ENCODE assay signal across 8 cellular contexts in genomic region chr12:52025301-52026172, GRCh38. TPM values are rescaled to one million over a fixed set of nuclear protein-coding genes. Genes with fewer than 3 reads are reported as not detected.
DNase-seq lines count a peak whose midpoint lies in the region; ATAC-seq and TF ChIP-seq lines count a peak whose summit lies in the region.

No MANE protein-coding gene starts in this region.

- no peaks in the 10 kb centered on the region for H3K27me3 ChIP-seq in mammary epithelial cell (ENCODE audit: insufficient read depth, low read length)

- BruUV-seq in mammary epithelial cell (replicated peaks; lab: Mats Ljungman, UMichigan), result no TSS peak

- H3K4me2 ChIP-seq in mammary epithelial cell (ENCODE audit: insufficient read depth, low read depth, low read length), result peak overlapping the region; percentile 59

- DNase-seq in Daoy (ENCODE audit: low read depth) (peak; percentile 87), NCI-H2227 (lab: John Stamatoyannopoulos, UW; ENCODE audit: unreplicated experiment) (peak; percentile 84), mammary epithelial cell (peak; percentile 78), iris pigment epithelial cell (ENCODE audit: low read depth) (peak; percentile 68), smooth muscle cell of the brain vasculature (ENCODE audit: low read depth, low spot score) (peak; percentile 67)

- H4K20me1 ChIP-seq in mammary epithelial cell (ENCODE audit: insufficient read depth, low read length), result no peaks in the 10 kb centered on the region

- TF ChIP-seq CTCF in WI38 (IDR thresholded peaks at IDR 0.05; ENCODE audit: low read depth, low read length) (peak; percentile 82), mammary epithelial cell (conservative IDR thresholded peaks at IDR 0.05 in 1 of 2, IDR thresholded peaks at IDR 0.05 in 1 of 2; ENCODE audit: extremely low read depth in 1 of 2, insufficient read depth in 1 of 2, low read depth in 1 of 2, low read length in 2 of 2) (peak; percentile 77 to 79)

- H3K4me1 ChIP-seq in mammary epithelial cell (ENCODE audit: insufficient read depth, low read length), result peaks cover 17% of the 10 kb centered on the region

- H3K27ac ChIP-seq in mammary epithelial cell (ENCODE audit: insufficient read depth, low read depth, low read length), result no peak overlapping the region

- H2AFZ ChIP-seq in mammary epithelial cell (ENCODE audit: low read depth, low read length), result peak overlapping the region; percentile 67

- no peaks in the 10 kb centered on the region for H3K79me2 ChIP-seq in mammary epithelial cell (ENCODE audit: insufficient read depth, low read length)

- H3K9ac ChIP-seq in mammary epithelial cell (ENCODE audit: insufficient read depth, low read length), result no peak overlapping the region

- H3K9me3 ChIP-seq in mammary epithelial cell (replicated peaks; ENCODE audit: insufficient read depth, low read length), result no peaks in the 10 kb centered on the region

- ATAC-seq in HG02943 (IDR thresholded peaks at IDR 0.05; ENCODE audit: low read depth, unreplicated experiment) (peak; percentile 45), HG03039 (IDR thresholded peaks at IDR 0.05; ENCODE audit: unreplicated experiment) (no peak)

- dilution Hi-C loops in mammary epithelial cell (cut with HindIII; ENCODE audit: low sequenced_read_pairs), result no loop called here

- intact Hi-C loops in mammary epithelial cell (cut with micrococcal nuclease), result loop anchor here (1.0 kb wide), 4 partner anchors 44 to 96 kb away; partner anchors contain the start of gene ATG101

- H3K36me3 ChIP-seq in mammary epithelial cell (ENCODE audit: insufficient read depth, low read length), result no peaks in the 10 kb centered on the region

- H3K4me3 ChIP-seq in WI38 (ENCODE audit: low read depth, low read length) (peak overlapping the region; percentile 55), mammary epithelial cell (replicated peaks in 1 of 3; ENCODE audit: insufficient read depth in 1 of 3, low read depth in 2 of 3, low read length in 3 of 3) (peak overlapping the region in 2 of 3 experiments; percentile 11 to 19)

- CTCF ChIA-PET in mammary epithelial cell (lab: Charles Lee; ENCODE audit: low non-redundant PET), result interaction anchor here (0.5 to 1.5 kb wide), 13 partner anchors 26 to 769 kb away, joined by 3 to 23 read pairs (median 5); partner anchors contain the start of gene NR4A1

- in situ Hi-C loops in mammary epithelial cell (cut with MboI; ENCODE audit: low sequenced_read_pairs in 2 of 2), result loop anchor here (5.0 kb wide), 2 partner anchors 57 to 92 kb away; no protein-coding TSS in a partner anchor

- 2% methylated on average over 25 of the region's 36 CpGs for WGBS in mammary epithelial cell (ENCODE audit: low coverage, missing lambda C conversion rate)

RNA-seq across cellular contexts. Expression of gene TAMALIN, which starts 18.8 kb away (rescaled TPM):
- 1.1 and 2.1 TPM in 2 replicates for total RNA-seq in Daoy (2014; rRNA removed; shearing (Covaris generic))
- total RNA-seq in mammary epithelial cell, result under 1 TPM in 1 of 2 donors, not detected in 1; 0.50 TPM
- 0.10 TPM for polyA plus RNA-seq in mammary epithelial cell
- polyA minus RNA-seq in mammary epithelial cell, result not detected

RNA-seq across cellular contexts. Expression of gene NR4A1, which starts 25.7 kb away (rescaled TPM):
- total RNA-seq in Daoy (2014; rRNA removed; shearing (Covaris generic)), result 1.1 and 5.1 TPM in 2 replicates
- total RNA-seq in mammary epithelial cell, result 1 to 10 TPM in 1 of 2 donors, under 1 TPM in 1; 0.17 to 2.4 TPM
- polyA plus RNA-seq in mammary epithelial cell, result 0.44 TPM
- polyA minus RNA-seq in mammary epithelial cell, result 1.4 TPM

RNA-seq across cellular contexts. Expression of gene ATG101, which starts 44.2 kb away (rescaled TPM):
- 156 and 160 TPM in 2 replicates for total RNA-seq in Daoy (2014; rRNA removed; shearing (Covaris generic))
- 10 to 100 TPM; 44.8 to 59.4 TPM for total RNA-seq in mammary epithelial cell
- 90.8 TPM for polyA plus RNA-seq in mammary epithelial cell
- polyA minus RNA-seq in mammary epithelial cell, result 36.4 TPM

RNA-seq across cellular contexts. Expression of gene SMIM41, which starts 54.0 kb away (rescaled TPM):
- not detected in 2 replicates for total RNA-seq in Daoy (2014; rRNA removed; shearing (Covaris generic))
- under 1 TPM in 1 of 2 donors, not detected in 1; 0.17 TPM for total RNA-seq in mammary epithelial cell
- not detected for polyA plus RNA-seq in mammary epithelial cell
- not detected for polyA minus RNA-seq in mammary epithelial cell
